Comparison of ENCODE assay signal across 8 cellular contexts in the genomic region with DNA sequence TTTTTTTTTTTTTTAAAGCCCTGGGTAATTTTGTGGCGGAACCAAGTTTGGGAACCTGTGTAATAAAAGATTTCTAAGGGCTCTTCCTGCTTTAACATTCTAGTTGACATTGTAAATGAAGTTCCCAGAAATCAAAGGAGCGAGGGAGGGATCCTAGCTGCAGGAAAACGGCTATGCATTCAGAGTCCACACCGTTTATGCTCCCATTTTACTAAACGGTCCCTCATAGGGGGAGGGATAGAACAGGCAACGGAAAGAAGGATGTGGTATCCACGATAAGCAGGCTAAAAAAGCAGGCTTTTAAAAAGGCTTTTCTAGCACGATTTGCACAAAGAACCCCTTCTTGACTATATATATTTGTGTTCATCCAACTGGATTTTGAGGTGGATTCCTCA. TPM values are rescaled to one million over a fixed set of nuclear protein-coding genes. Genes with fewer than 3 reads are reported as not detected.
DNase-seq lines count a peak whose midpoint lies in the region; ATAC-seq and TF ChIP-seq lines count a peak whose summit lies in the region.

No MANE protein-coding gene starts in this region.

- peak overlapping the region; percentile 91 for H3K4me2 ChIP-seq in DND-41 (ENCODE audit: insufficient read depth, low read length)
- peak overlapping the region; percentile 45; the same call in 1 of the 2 replicates for H3K4me2 ChIP-seq in KMS-11

- H3K4me3 ChIP-seq in DND-41 (ENCODE audit: low read depth in 1 of 2, low read length in 2 of 2) (peak overlapping the region; percentile 87 to 93), KMS-11 (IDR thresholded peaks at IDR 0.05; ENCODE audit: insufficient read depth, low read depth, low read length) (no peak overlapping the region), kidney epithelial cell (ENCODE audit: low read depth, low read length) (peak overlapping the region; percentile 93), testis (peak overlapping the region; percentile 75 to 84)

- H4K20me1 ChIP-seq in DND-41 (ENCODE audit: insufficient read depth, low read length), result peaks cover 3% of the 10 kb centered on the region
- H4K20me1 ChIP-seq in KMS-11 (ENCODE audit: insufficient read depth), result no peaks in the 10 kb centered on the region

- peak overlapping the region; percentile 97 for H2AFZ ChIP-seq in DND-41 (ENCODE audit: low read depth, low read length)
- H2AFZ ChIP-seq in KMS-11 (ENCODE audit: low read depth), result peak overlapping the region; percentile 50; the same call in 1 of the 2 replicates

- H3K4me1 ChIP-seq in DND-41 (ENCODE audit: insufficient read depth, low read length), result peaks cover 33% of the 10 kb centered on the region
- H3K4me1 ChIP-seq in KMS-11 (ENCODE audit: low read depth, poor library complexity, severe bottlenecking), result no peaks in the 10 kb centered on the region
- peaks cover 7% of the 10 kb centered on the region for H3K4me1 ChIP-seq in testis

- 3% methylated on average over 8 of the region's 8 CpGs for WGBS in testis, 2 donors

- DNase-seq in DND-41 (no peak), astrocyte of the hippocampus (ENCODE audit: low read depth, low spot score) (peak; percentile 28), kidney epithelial cell (ENCODE audit: low read depth) (no peak), testis (no peak)
- no peak for DNase-seq in stimulated activated CD4-positive, alpha-beta T cell treated with anti-CD3 and anti-CD28 coated beads, Interleukin-4, amount 100 ng/mL, for 1 hour
- no peak for DNase-seq in stimulated activated naive CD4-positive, alpha-beta T cell (lab: John Stamatoyannopoulos, UW)

- TF ChIP-seq POLR2A in testis (IDR thresholded peaks at IDR 0.05), result no peak

- H3K27ac ChIP-seq in DND-41 (ENCODE audit: low read length) (peak overlapping the region; percentile 74), KMS-11 (no peak overlapping the region), testis (peak overlapping the region in 1 of 2 donors; percentile 54)

- H3K9me3 ChIP-seq in DND-41 (ENCODE audit: insufficient read depth, low read length, severe bottlenecking) (no peaks in the 10 kb centered on the region), testis (no peaks in the 10 kb centered on the region)

- no peaks in the 10 kb centered on the region for H3K27me3 ChIP-seq in DND-41 (ENCODE audit: insufficient read depth, low read length, poor library complexity)
- H3K27me3 ChIP-seq in KMS-11 (ENCODE audit: insufficient read depth, low read depth), result no peaks in the 10 kb centered on the region
- no peaks in the 10 kb centered on the region for H3K27me3 ChIP-seq in kidney epithelial cell (ENCODE audit: control insufficient read depth, insufficient read depth, low read length)
- H3K27me3 ChIP-seq in testis, result no peaks in the 10 kb centered on the region

- H3K9ac ChIP-seq in DND-41 (ENCODE audit: low read depth, low read length), result peak overlapping the region; percentile 68
- peak overlapping the region; percentile 12; the same call in 1 of the 2 replicates for H3K9ac ChIP-seq in KMS-11

- TF ChIP-seq CTCF in DND-41 (IDR thresholded peaks at IDR 0.05; ENCODE audit: borderline replicate concordance, extremely low read depth, low read length, poor library complexity, severe bottlenecking) (no peak), KMS-11 (conservative IDR thresholded peaks at IDR 0.05; ENCODE audit: low read depth, low read length) (no peak), kidney epithelial cell (IDR thresholded peaks at IDR 0.05; ENCODE audit: insufficient read depth, low read length, poor library complexity, severe bottlenecking) (no peak), testis (IDR thresholded peaks at IDR 0.05) (no peak)

- intact Hi-C loops in testis (cut with DNase I; ENCODE audit: low total_unique reads), result no loop called here

- H3K36me3 ChIP-seq in DND-41 (ENCODE audit: insufficient read depth, low read length) (peaks cover 7% of the 10 kb centered on the region), KMS-11 (ENCODE audit: insufficient read depth) (no peaks in the 10 kb centered on the region), kidney epithelial cell (ENCODE audit: control insufficient read depth, insufficient read depth, low read length) (no peaks in the 10 kb centered on the region), testis (ENCODE audit: low read depth, missing control alignments) (no peaks in the 10 kb centered on the region)

- H3K79me2 ChIP-seq in DND-41 (ENCODE audit: insufficient read depth, low read length) (peaks cover 40% of the 10 kb centered on the region), KMS-11 (ENCODE audit: insufficient read depth, low read depth) (no peaks in the 10 kb centered on the region)

- peak; percentile 52 for ATAC-seq in DND-41 (ENCODE audit: insufficient read depth, low read depth)
- no peak for ATAC-seq in GM18858 (IDR thresholded peaks at IDR 0.05; ENCODE audit: unreplicated experiment)

RNA-seq across cellular contexts. Expression of gene SYNJ2BP, which starts 0.6 kb away (rescaled TPM):
- total RNA-seq in kidney epithelial cell, result 23.8 and 24.8 TPM in 2 replicates
- 10 to 100 TPM; 16.2 to 21.9 TPM for total RNA-seq in testis
- 59.9 TPM for polyA plus RNA-seq in testis (ENCODE audit: insufficient read depth, low read depth, low replicate concordance)

RNA-seq across cellular contexts. Expression of gene ADAM21, which starts 35.7 kb away (rescaled TPM):
- total RNA-seq in kidney epithelial cell (0.08 and 0.34 TPM in 2 replicates), testis (10 to 100 TPM in 1 of 2 donors, 1 to 10 TPM in 1; 4.6 to 13.7 TPM)
- polyA plus RNA-seq in testis (ENCODE audit: insufficient read depth, low read depth, low replicate concordance), result 15.6 TPM

RNA-seq across cellular contexts. Expression of gene COX16, which starts 56.8 kb away (rescaled TPM):
- total RNA-seq in kidney epithelial cell, result 19.5 and 36.0 TPM in 2 replicates
- total RNA-seq in testis, result 10 to 100 TPM; 13.3 to 17.8 TPM
- 24.9 TPM for polyA plus RNA-seq in testis (ENCODE audit: insufficient read depth, low read depth, low replicate concordance)
